ENCODE assay signal across 16 cellular contexts in genomic region chrX:2665387-2666304, GRCh38. TPM values are rescaled to one million over a fixed set of nuclear protein-coding genes. Genes with fewer than 3 reads are reported as not detected.
DNase-seq lines count a peak whose midpoint lies in the region; ATAC-seq, FAIRE-seq and TF ChIP-seq lines count a peak whose summit lies in the region.
"Had no signal": no experiment of that assay in that cellular context is flagged by ENCODE, and none has a peak within 500 bp of the region (broad histone marks: within the 10 kb centered on the region; RNA-seq: fewer than 3 reads in every experiment).

No MANE protein-coding gene starts in this region.

- H3K9me3 ChIP-seq in K562 (replicated peaks; ENCODE audit: control insufficient read depth, insufficient read depth, low read depth, low read length), result no peaks in the 10 kb centered on the region
- H3K9me3 ChIP-seq in subcutaneous abdominal adipose tissue (ENCODE audit: control insufficient read depth in 5 of 5, low read length in 5 of 5), result no peaks in the 10 kb centered on the region

- TF ChIP-seq CTCF in K562 (IDR thresholded peaks at IDR 0.05 in 2 of 3, conservative IDR thresholded peaks at IDR 0.05 in 1 of 3; ENCODE audit: insufficient read depth in 2 of 3, low read depth in 1 of 3, low read length in 3 of 3) (no peak), mesothelial cell of epicardium (IDR thresholded peaks at IDR 0.05; ENCODE audit: unreplicated experiment) (no peak)

- H3K4me1 ChIP-seq in K562 (replicated peaks in 1 of 2; ENCODE audit: control insufficient read depth in 2 of 2, insufficient read depth in 2 of 2, low read length in 2 of 2) (no peaks in the 10 kb centered on the region; a peak in 1 of 5 replicates), subcutaneous abdominal adipose tissue (ENCODE audit: control insufficient read depth in 5 of 5, insufficient read depth in 5 of 5, low read length in 5 of 5) (peaks cover 0 to 2% (median 0%) of the 10 kb centered on the region in 5 donors)

- no peak for DNase-seq in activated T-cell treated with anti-CD3 and anti-CD28 coated beads, Interleukin-2, amount 50 U/mL, for 72 hours
- DNase-seq in activated T-cell treated with anti-CD3 and anti-CD28 coated beads for 4 hours, result no peak
- DNase-seq in K562 (ENCODE audit: extremely low read depth in 1 of 4, low spot score in 3 of 4), result no peak
- DNase-seq in mesothelial cell of epicardium (ENCODE audit: low spot score in 2 of 2, unreplicated experiment in 2 of 2), result no peak
- no peak for DNase-seq in NCI-H446 treated with DMSO at 0.1 percent for 48 hours (lab: John Stamatoyannopoulos, UW)
- no peak for DNase-seq in ACHN
- DNase-seq: 8988T, H7, Kasumi-1, NCI-H1105 treated with DMSO at 0.1 percent for 48 hours, NCI-H187, NCI-H446, SIG-M5 had no signal

- no peak overlapping the region for H2AFZ ChIP-seq in K562 (ENCODE audit: low read depth, low read length)

- TF ChIP-seq EP300 in K562 (IDR thresholded peaks at IDR 0.05; ENCODE audit: low read length), result no peak

- no peaks in the 10 kb centered on the region for H3K36me3 ChIP-seq in K562 (ENCODE audit: control insufficient read depth, insufficient read depth, low read length)
- no peaks in the 10 kb centered on the region for H3K36me3 ChIP-seq in subcutaneous abdominal adipose tissue (ENCODE audit: control insufficient read depth in 5 of 5, insufficient read depth in 5 of 5, low read length in 5 of 5)

- H3K27ac ChIP-seq in K562 (ENCODE audit: extremely low read depth, low read depth, low read length) (no peak overlapping the region), subcutaneous abdominal adipose tissue (ENCODE audit: low read depth, low read length) (peak overlapping the region; percentile 44)

- no peaks in the 10 kb centered on the region for H3K4me1 Mint-ChIP-seq in activated T-cell treated with anti-CD3 and anti-CD28 coated beads, Interleukin-2, amount 50 U/mL, for 72 hours (ENCODE audit: low read depth)
- H3K4me1 Mint-ChIP-seq in mesothelial cell of epicardium, result peaks cover 5% of the 10 kb centered on the region

- ATAC-seq in activated T-cell treated with anti-CD3 and anti-CD28 coated beads, Interleukin-2, amount 50 U/mL, for 72 hours (replicated peaks in 1 of 2), result no peak
- ATAC-seq in K562, result no peak
- no peak for ATAC-seq in HG03045 (IDR thresholded peaks at IDR 0.05; ENCODE audit: unreplicated experiment)

- H3K4me3 ChIP-seq in K562 (no peak overlapping the region), subcutaneous abdominal adipose tissue (ENCODE audit: low read depth in 1 of 5, low read length in 5 of 5) (no peak overlapping the region)

- no peaks in the 10 kb centered on the region for H3K36me3 Mint-ChIP-seq in activated T-cell treated with anti-CD3 and anti-CD28 coated beads, Interleukin-2, amount 50 U/mL, for 72 hours (ENCODE audit: insufficient read depth in 2 of 2)
- H3K36me3 Mint-ChIP-seq in mesothelial cell of epicardium, result peaks cover 1% of the 10 kb centered on the region

- H3K4me2 ChIP-seq in K562 (ENCODE audit: insufficient read depth, low read length), result no peak overlapping the region

- WGBS in K562 (ENCODE audit: insufficient coverage, low coverage, missing lambda C conversion rate), result 5% methylated on average over 7 of the region's 7 CpGs

- intact Hi-C loops in K562 (cut with micrococcal nuclease), result no loop called here

- no peaks in the 10 kb centered on the region for H3K9me1 ChIP-seq in K562 (ENCODE audit: control insufficient read depth, insufficient read depth, low read length)

- no peaks in the 10 kb centered on the region for H3K79me2 ChIP-seq in K562 (ENCODE audit: control insufficient read depth, insufficient read depth, low read length)

- no peaks in the 10 kb centered on the region for H4K20me1 ChIP-seq in K562 (replicated peaks; ENCODE audit: control insufficient read depth, insufficient read depth, low read length)

- CTCF ChIA-PET in K562 (lab: Yijun Ruan, JAX; ENCODE audit: low intra/inter-chr PET ratio), result no interaction called here

- no peaks in the 10 kb centered on the region for H3K9me3 Mint-ChIP-seq in activated T-cell treated with anti-CD3 and anti-CD28 coated beads, Interleukin-2, amount 50 U/mL, for 72 hours
- no peaks in the 10 kb centered on the region for H3K9me3 Mint-ChIP-seq in mesothelial cell of epicardium
- H3K9me3 Mint-ChIP-seq: CD14-positive monocyte had no signal

- TF ChIP-seq RAD21 in K562 (CRISPR knock-in tag; conservative IDR thresholded peaks at IDR 0.05 in 1 of 2, IDR thresholded peaks at IDR 0.05 in 1 of 2), result no peak

- no peak overlapping the region for H3K9ac ChIP-seq in K562 (ENCODE audit: insufficient read depth in 1 of 2, low read depth in 2 of 2, low read length in 2 of 2)
- no peak overlapping the region for H3K9ac ChIP-seq in subcutaneous abdominal adipose tissue (ENCODE audit: low read length in 5 of 5)

- no peak for FAIRE-seq in K562 (lab: Jason Lieb, UNC)

- POLR2A ChIA-PET in K562 (lab: Yijun Ruan, JAX), result no interaction called here

- no peak overlapping the region for H3K4me3 Mint-ChIP-seq in activated T-cell treated with anti-CD3 and anti-CD28 coated beads, Interleukin-2, amount 50 U/mL, for 72 hours
- no peak overlapping the region for H3K4me3 Mint-ChIP-seq in mesothelial cell of epicardium
- H3K4me3 Mint-ChIP-seq: CD14-positive monocyte had no signal

- peak overlapping the region; percentile 67 for H3K27ac Mint-ChIP-seq in activated T-cell treated with anti-CD3 and anti-CD28 coated beads, Interleukin-2, amount 50 U/mL, for 72 hours
- H3K27ac Mint-ChIP-seq in mesothelial cell of epicardium, result peak overlapping the region; percentile 70
- H3K27ac Mint-ChIP-seq: CD14-positive monocyte had no signal

- no peak for TF ChIP-seq POLR2A in K562 (conservative IDR thresholded peaks at IDR 0.05)

- H3K27me3 ChIP-seq in K562 (ENCODE audit: control insufficient read depth in 2 of 2, insufficient read depth in 2 of 2, low read length in 2 of 2) (no peaks in the 10 kb centered on the region), subcutaneous abdominal adipose tissue (ENCODE audit: control insufficient read depth in 5 of 5, insufficient read depth in 4 of 5, low read length in 5 of 5) (no peaks in the 10 kb centered on the region)

- BruUV-seq in K562 (replicated peaks; lab: Mats Ljungman, UMichigan), result no TSS peak

- in situ Hi-C loops in K562 (cut with MboI) (no loop called here), ACHN (cut with HindIII; ENCODE audit: low pct_ligation_motif_present, low pct_unique_long_range_greater_than_20kb, low sequenced_read_pairs) (no loop called here)

- no peaks in the 10 kb centered on the region for H3K27me3 Mint-ChIP-seq in activated T-cell treated with anti-CD3 and anti-CD28 coated beads, Interleukin-2, amount 50 U/mL, for 72 hours (ENCODE audit: low read depth)
- H3K27me3 Mint-ChIP-seq in mesothelial cell of epicardium (ENCODE audit: low read depth), result no peaks in the 10 kb centered on the region

TF ChIP-seq in K562, 482 proteins besides CTCF, POLR2A, EP300 and RAD21 (continues in another document):
- TF ChIP-seq NR4A1 (CRISPR knock-in tag; IDR thresholded peaks at IDR 0.05), result no peak
- TF ChIP-seq NR4A1 (tag; IDR thresholded peaks at IDR 0.05), result peak; percentile 69; the same call in 1 of the 2 replicates
- TF ChIP-seq VEZF1 (CRISPR knock-in tag; IDR thresholded peaks at IDR 0.05), result no peak
- no peak for TF ChIP-seq TAF7 (tag; IDR thresholded peaks at IDR 0.05)
- TF ChIP-seq XRCC5 (IDR thresholded peaks at IDR 0.05; ENCODE audit: low read depth, low read length), result no peak
- no peak for TF ChIP-seq SMARCA4 (IDR thresholded peaks at IDR 0.05)
- TF ChIP-seq DIDO1 (tag; IDR thresholded peaks at IDR 0.05; ENCODE audit: low read depth), result no peak

RNA-seq across cellular contexts. Expression of gene CD99, which starts 25.4 kb away (rescaled TPM):
- 100 to 1,000 TPM; 148 to 222 TPM for total RNA-seq in activated T-cell treated with anti-CD3 and anti-CD28 coated beads, Interleukin-2, amount 50 U/mL, for 72 hours
- 25.2 and 28.2 TPM in 2 replicates for total RNA-seq in K562 (2011; cell fraction: chromatin; rRNA removed; ENCODE audit: low replicate concordance)
- total RNA-seq in K562 (2011; cell fraction: nucleolus; rRNA removed), result 23.9 and 33.5 TPM in 2 replicates
- total RNA-seq in K562 (2011; cell fraction: nucleoplasm; rRNA removed), result 36.3 and 51.0 TPM in 2 replicates
- total RNA-seq in K562 (2014; rRNA removed) (46.4 and 55.3 TPM in 2 replicates), K562 (2014; rRNA removed; fragmentation: Illumina TruSeq; extraction: Trizol) (23.6 and 23.9 TPM in 2 replicates), K562 (2015; rRNA removed; fragmentation: Illumina TruSeq; extraction: Trizol) (33.3 and 34.5 TPM in 2 replicates), K562 (2021) (41.2 and 42.3 TPM in 2 replicates), mesothelial cell of epicardium (244 to 260 TPM (median 248 TPM) in 3 replicates)
- polyA plus RNA-seq in K562 (2011; rRNA removed) (10.8 and 21.3 TPM in 2 replicates), K562 (2014; fragmentation: Illumina TruSeq; extraction: Trizol) (40.2 and 41.6 TPM in 2 replicates), K562 (2014; fragmentation: Nextera tagmentation; extraction: Ambion mirVana) (1 to 10 TPM; 5.0 to 5.6 TPM), K562 (2014; rRNA removed) (38.4 and 41.5 TPM in 2 replicates)
- polyA plus RNA-seq in K562 (2011; cell fraction: cytosol; rRNA removed), result 29.0 and 37.1 TPM in 2 replicates
- polyA plus RNA-seq in K562 (2011; cell fraction: nucleus; rRNA removed), result 16.6 and 29.9 TPM in 2 replicates
- 55.5 and 80.3 TPM in 2 replicates for polyA plus RNA-seq in K562 (2012)
- 8.0 and 17.6 TPM in 2 replicates for polyA minus RNA-seq in K562 (2011; rRNA and poly(A)+ RNA removed)
- 19.2 and 24.3 TPM in 2 replicates for polyA minus RNA-seq in K562 (2011; cell fraction: cytosol; rRNA and poly(A)+ RNA removed)
- polyA minus RNA-seq in K562 (2011; cell fraction: nucleus; rRNA and poly(A)+ RNA removed), result 3.6 and 8.8 TPM in 2 replicates
